ENCODE assay signal across 1 cellular context in the genomic region with DNA sequence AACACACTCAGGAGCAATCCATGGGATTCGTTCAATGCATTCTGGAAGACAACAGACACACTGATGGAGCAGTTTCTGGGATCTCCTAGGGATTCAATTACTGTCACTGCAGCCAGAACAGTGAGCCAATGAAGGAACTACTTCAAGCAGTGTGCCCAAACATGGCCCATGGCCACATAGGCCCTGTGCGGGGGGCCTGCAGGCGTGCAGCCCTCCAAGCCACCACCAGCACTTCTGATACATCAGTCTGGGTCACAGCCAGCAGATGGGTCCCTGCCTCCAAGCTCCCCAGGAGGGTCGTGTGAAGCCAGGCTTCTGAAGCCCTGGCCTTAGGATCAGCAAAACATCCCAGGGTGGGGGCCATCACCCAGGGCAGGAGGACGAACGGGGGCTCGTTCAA.
TF ChIP-seq lines count a peak whose summit lies in the region.

No MANE protein-coding gene starts in this region.

TF ChIP-seq in H1, 55 proteins besides CTCF, POLR2A, EP300 and RAD21:
- TF ChIP-seq CBX8 (IDR thresholded peaks at IDR 0.05; ENCODE audit: borderline replicate concordance, low read depth, low read length) (no peak), GABPA (IDR thresholded peaks at IDR 0.05; ENCODE audit: borderline replicate concordance, insufficient read depth, low read length) (no peak), TBP (IDR thresholded peaks at IDR 0.05; ENCODE audit: low read depth, low read length) (no peak), SRF (IDR thresholded peaks at IDR 0.05; ENCODE audit: low read depth, low read length) (no peak), NANOG (IDR thresholded peaks at IDR 0.05; ENCODE audit: insufficient read depth, low read depth, low read length, poor library complexity, severe bottlenecking) (no peak), RFX5 (IDR thresholded peaks at IDR 0.05; ENCODE audit: borderline replicate concordance, low read depth, low read length) (no peak), RBBP5 (IDR thresholded peaks at IDR 0.05; ENCODE audit: borderline replicate concordance, low read depth, low read length) (no peak), SIX5 (IDR thresholded peaks at IDR 0.05; ENCODE audit: low read depth, low read length) (no peak), TAF1 (IDR thresholded peaks at IDR 0.05; ENCODE audit: low read depth, low read length) (no peak), SP4 (IDR thresholded peaks at IDR 0.05; ENCODE audit: low read length) (no peak), CEBPB (IDR thresholded peaks at IDR 0.05; ENCODE audit: low read depth, low read length) (no peak), GTF2F1 (IDR thresholded peaks at IDR 0.05; ENCODE audit: borderline replicate concordance, low read depth, low read length) (no peak), RXRA (IDR thresholded peaks at IDR 0.05; ENCODE audit: insufficient read depth, low read depth, low read length) (no peak), HDAC2 (IDR thresholded peaks at IDR 0.05; ENCODE audit: borderline replicate concordance in 1 of 2, low read depth in 2 of 2, low read length in 2 of 2) (no peak), YY1 (IDR thresholded peaks at IDR 0.05; ENCODE audit: low read depth, low read length) (no peak)
- TF ChIP-seq, protein P1, sequence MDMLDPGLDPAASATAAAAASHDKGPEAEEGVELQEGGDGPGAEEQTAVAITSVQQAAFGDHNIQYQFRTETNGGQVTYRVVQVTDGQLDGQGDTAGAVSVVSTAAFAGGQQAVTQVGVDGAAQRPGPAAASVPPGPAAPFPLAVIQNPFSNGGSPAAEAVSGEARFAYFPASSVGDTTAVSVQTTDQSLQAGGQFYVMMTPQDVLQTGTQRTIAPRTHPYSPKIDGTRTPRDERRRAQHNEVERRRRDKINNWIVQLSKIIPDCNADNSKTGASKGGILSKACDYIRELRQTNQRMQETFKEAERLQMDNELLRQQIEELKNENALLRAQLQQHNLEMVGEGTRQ (IDR thresholded peaks at IDR 0.05; ENCODE audit: low read length) = no peak
- TF ChIP-seq, protein P2, sequence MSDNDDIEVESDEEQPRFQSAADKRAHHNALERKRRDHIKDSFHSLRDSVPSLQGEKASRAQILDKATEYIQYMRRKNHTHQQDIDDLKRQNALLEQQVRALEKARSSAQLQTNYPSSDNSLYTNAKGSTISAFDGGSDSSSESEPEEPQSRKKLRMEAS (IDR thresholded peaks at IDR 0.05) = no peak
